ENCODE assay signal across 25 cellular contexts in the genomic region with DNA sequence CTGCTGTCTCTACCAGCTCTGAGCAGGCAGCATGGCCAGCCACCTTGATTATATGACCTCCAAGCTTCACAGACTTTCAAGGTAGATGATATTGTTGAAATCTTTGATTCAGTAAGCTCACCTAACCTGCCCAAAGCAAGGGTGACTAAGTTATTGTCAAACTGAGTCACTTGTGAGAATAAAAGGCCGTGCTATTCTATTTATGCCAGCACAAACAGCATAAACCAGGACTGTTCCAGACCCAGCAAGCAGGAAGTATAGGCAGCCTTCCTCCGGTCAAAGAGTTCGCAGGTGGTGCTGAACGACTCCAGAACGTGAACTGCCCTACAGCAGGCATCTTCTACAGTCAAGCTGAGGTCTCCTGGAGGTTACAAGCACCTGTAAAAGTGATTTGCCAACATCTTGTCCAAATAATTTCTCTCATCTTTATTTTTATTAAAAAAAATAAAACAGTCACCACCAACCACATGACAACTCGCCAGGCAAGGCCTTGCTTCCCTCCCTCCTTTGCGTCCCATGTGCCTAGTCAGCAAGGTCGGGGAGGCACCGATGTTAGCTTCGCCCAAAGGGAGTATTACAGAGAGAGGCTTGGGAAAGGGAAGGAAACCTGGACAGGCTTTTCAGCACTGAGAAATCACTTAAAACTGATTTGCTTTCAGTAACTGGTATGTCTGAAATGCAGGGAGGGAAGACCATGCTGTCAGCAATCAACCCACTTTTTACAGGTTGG. TPM values are rescaled to one million over a fixed set of nuclear protein-coding genes. Genes with fewer than 3 reads are reported as not detected.
DNase-seq lines count a peak whose midpoint lies in the region; ATAC-seq and TF ChIP-seq lines count a peak whose summit lies in the region.
"Had no signal": no experiment of that assay in that cellular context is flagged by ENCODE, and none has a peak within 500 bp of the region (broad histone marks: within the 10 kb centered on the region; RNA-seq: fewer than 3 reads in every experiment).

No MANE protein-coding gene starts in this region.

- no peak for TF ChIP-seq POLR2A in lower leg skin (IDR thresholded peaks at IDR 0.05)

- peaks cover 26% of the 10 kb centered on the region for H3K4me1 ChIP-seq in PC-3 (ENCODE audit: insufficient read depth, low read length)
- peaks cover 48% of the 10 kb centered on the region for H3K4me1 ChIP-seq in mammary epithelial cell (ENCODE audit: insufficient read depth, low read length)

- ATAC-seq in PC-3: peak; percentile 75
- no peak for ATAC-seq in sciatic nerve
- ATAC-seq: SK-N-SH treated with all-trans-retinoic acid at 6 μM for 48 hours had no signal

- H4K20me1 ChIP-seq in PC-3 (ENCODE audit: low read length) (no peaks in the 10 kb centered on the region), mammary epithelial cell (ENCODE audit: insufficient read depth, low read length) (no peaks in the 10 kb centered on the region)

- H3K4me2 ChIP-seq in PC-3 (ENCODE audit: low read length) (no peak overlapping the region; the same call in 1 of the 2 replicates), mammary epithelial cell (ENCODE audit: insufficient read depth, low read depth, low read length) (peak overlapping the region; percentile 28)

- H3K27me3 ChIP-seq in PC-3 (ENCODE audit: low read length): no peaks in the 10 kb centered on the region
- H3K27me3 ChIP-seq in mammary epithelial cell (ENCODE audit: insufficient read depth, low read length): no peaks in the 10 kb centered on the region
- H3K27me3 ChIP-seq: ascending aorta, tibial nerve had no signal

- no peaks in the 10 kb centered on the region for H3F3A ChIP-seq in PC-3 (ENCODE audit: low read length, unreplicated experiment)

- TF ChIP-seq CTCF in PC-3 (conservative IDR thresholded peaks at IDR 0.05; ENCODE audit: low read depth, low read length) (no peak), mammary epithelial cell (conservative IDR thresholded peaks at IDR 0.05 in 1 of 2, IDR thresholded peaks at IDR 0.05 in 1 of 2; ENCODE audit: extremely low read depth in 1 of 2, insufficient read depth in 1 of 2, low read depth in 1 of 2, low read length in 2 of 2) (no peak), GM20000 (IDR thresholded peaks at IDR 0.05; ENCODE audit: extremely low read depth, missing control alignments) (no peak), lower leg skin (IDR thresholded peaks at IDR 0.05) (no peak)

- BruUV-seq in PC-3 (replicated peaks; lab: Mats Ljungman, UMichigan): no TSS peak
- no TSS peak for BruUV-seq in mammary epithelial cell (replicated peaks; lab: Mats Ljungman, UMichigan)

- intact Hi-C loops in PC-3 (cut with micrococcal nuclease) (no loop called here), mammary epithelial cell (cut with micrococcal nuclease) (no loop called here), sciatic nerve (cut with DNase I) (no loop called here), lower leg skin (cut with DNase I; ENCODE audit: low total_unique reads) (no loop called here)

- H3K27ac ChIP-seq in PC-3 (ENCODE audit: low read length) (peak overlapping the region; percentile 36), mammary epithelial cell (ENCODE audit: insufficient read depth, low read depth, low read length) (peak overlapping the region; percentile 24)
- H3K27ac ChIP-seq: ascending aorta, tibial nerve had no signal

- H3K79me2 ChIP-seq in PC-3 (ENCODE audit: low read length) (no peaks in the 10 kb centered on the region), mammary epithelial cell (ENCODE audit: insufficient read depth, low read length) (peaks cover 4% of the 10 kb centered on the region)

- H3K9me3 ChIP-seq in PC-3 (ENCODE audit: low read length) (no peaks in the 10 kb centered on the region), mammary epithelial cell (replicated peaks; ENCODE audit: insufficient read depth, low read length) (no peaks in the 10 kb centered on the region)
- H3K9me3 ChIP-seq: ascending aorta, tibial nerve had no signal

- no peak overlapping the region for H3K4me3 ChIP-seq in PC-3 (ENCODE audit: low read length)
- H3K4me3 ChIP-seq in mammary epithelial cell (replicated peaks in 1 of 3; ENCODE audit: insufficient read depth in 1 of 3, low read depth in 2 of 3, low read length in 3 of 3): no peak overlapping the region
- no peak overlapping the region for H3K4me3 ChIP-seq in lower leg skin (ENCODE audit: low read depth, poor library complexity, severe bottlenecking)
- H3K4me3 ChIP-seq: ascending aorta, tibial nerve had no signal

- dilution Hi-C loops in mammary epithelial cell (cut with HindIII; ENCODE audit: low sequenced_read_pairs): loop anchor here (5.0 kb wide), 1 partner anchor 41 kb away; no protein-coding TSS in a partner anchor

- POLR2A ChIA-PET in PC-3 (lab: Charles Lee; ENCODE audit: unreplicated experiment): interaction anchor here (0.7 kb wide), 1 partner anchor 335 kb away, joined by 6 read pairs; no protein-coding TSS in a partner anchor

- H3K36me3 ChIP-seq in PC-3 (ENCODE audit: low read depth, low read length) (peaks cover 8% of the 10 kb centered on the region), mammary epithelial cell (ENCODE audit: insufficient read depth, low read length) (peaks cover 17% of the 10 kb centered on the region)

- DNase-seq in PC-3 (peak; percentile 83), mammary epithelial cell (peak; percentile 89), islet precursor cell (peak; percentile 41), sciatic nerve (ENCODE audit: low spot score) (peak; percentile 48), GM20000 (ENCODE audit: low spot score) (no peak), activated T-cell treated with anti-CD3 and anti-CD28 coated beads for 4 hours (no peak), lower leg skin (ENCODE audit: low spot score in 2 of 2) (no peak)
- DNase-seq: activated CD4-positive, alpha-beta T cell treated with anti-CD3 and anti-CD28 coated beads, Interleukin-2, amount 10 ng/mL, durations not matched to agents 24 days and 14 days; activated naive CD8-positive, alpha-beta T cell treated with anti-CD3 and anti-CD28 coated beads for 36 hours; EL; IMR-90; kidney; NCI-H1092 treated with DMSO at 0.1 percent for 48 hours; NCI-H1930; NCI-H345; NCI-H748 treated with DMSO at 0.1 percent for 48 hours; nucleus accumbens; retina; RPMI8226; stimulated activated CD4-positive, alpha-beta T cell treated with anti-CD3 and anti-CD28 coated beads, Interleukin-12 subunit alpha, Interleukin-12 subunit beta, amount 100 ng/mL, for 4 hours; T-helper 2 cell had no signal

- in situ Hi-C loops in mammary epithelial cell (cut with MboI; ENCODE audit: low sequenced_read_pairs in 2 of 2): no loop called here

- H3K9ac ChIP-seq in PC-3 (ENCODE audit: low read length) (no peak overlapping the region), mammary epithelial cell (ENCODE audit: insufficient read depth, low read length) (no peak overlapping the region)

- no peak overlapping the region; the same call in 1 of the 2 replicates for H2AFZ ChIP-seq in PC-3 (ENCODE audit: low read length)
- no peak overlapping the region for H2AFZ ChIP-seq in mammary epithelial cell (ENCODE audit: low read depth, low read length)

- CTCF ChIA-PET in PC-3 (lab: Charles Lee) (no interaction called here), mammary epithelial cell (lab: Charles Lee; ENCODE audit: low non-redundant PET) (no interaction called here)

- WGBS in mammary epithelial cell (ENCODE audit: low coverage, missing lambda C conversion rate): 59% methylated on average over 10 of the region's 10 CpGs
- 72 to 76% methylated on average over 10 of the region's 10 CpGs for WGBS in lower leg skin, 2 donors

- no peaks in the 10 kb centered on the region for H3K9me2 ChIP-seq in PC-3 (replicated peaks; ENCODE audit: low read length)

RNA-seq across cellular contexts. Expression of gene ARL2BP, which starts 10.8 kb away (rescaled TPM):
- total RNA-seq in PC-3 (2014; rRNA removed) (35.3 and 38.4 TPM in 2 replicates), mammary epithelial cell (10 to 100 TPM; 70.2 to 82.4 TPM), sciatic nerve (38.5 TPM), lower leg skin (10 to 100 TPM; 36.3 to 62.6 (median 48.0) TPM)
- polyA plus RNA-seq in mammary epithelial cell: 87.9 TPM
- 48.9 TPM for polyA minus RNA-seq in mammary epithelial cell

RNA-seq across cellular contexts. Expression of gene PLLP, which starts 28.6 kb away (rescaled TPM):
- total RNA-seq in PC-3 (2014; rRNA removed): 0.35 and 1.6 TPM in 2 replicates
- 1 to 10 TPM; 1.7 to 2.2 TPM for total RNA-seq in mammary epithelial cell
- polyA plus RNA-seq in mammary epithelial cell: 6.3 TPM
- 10.4 TPM for polyA minus RNA-seq in mammary epithelial cell
- total RNA-seq in sciatic nerve: 121 TPM
- 100 to 1,000 TPM in 3 of 4 donors, 10 to 100 TPM in 1; 58.4 to 241 (median 218) TPM for total RNA-seq in lower leg skin
- total RNA-seq: activated CD4-positive, alpha-beta T cell treated with anti-CD3 and anti-CD28 coated beads, Interleukin-2, amount 10 ng/mL, durations not matched to agents 24 days and 14 days; IMR-90; myocyte had no signal

Comparison
In these comparisons a context has a peak if more than half of its experiments do, and no peak if none do; other contexts are left out.
1. DNase-seq: peak in PC-3 (single experiment), mammary epithelial cell (single experiment), islet precursor cell (single experiment) and sciatic nerve (single experiment); none in GM20000 (single experiment), activated T-cell treated with anti-CD3 and anti-CD28 coated beads for 4 hours (single experiment) and lower leg skin (0 of 2).
2. RNA of gene PLLP, which starts 28.6 kb away (total RNA-seq): 58.4 to 241 TPM in lower leg skin and 121 TPM in sciatic nerve (single experiment); 1.7 to 2.2 TPM in mammary epithelial cell and 0.35 to 1.6 TPM in PC-3; every median in the first group is over 10 times any median in the second.